Comparison of ENCODE assay signal across 8 cellular contexts in genomic region chr20:34710568-34710839, GRCh38. TPM values are rescaled to one million over a fixed set of nuclear protein-coding genes. Genes with fewer than 3 reads are reported as not detected.
DNase-seq lines count a peak whose midpoint lies in the region; ATAC-seq, FAIRE-seq and TF ChIP-seq lines count a peak whose summit lies in the region.
"Had no signal": no experiment of that assay in that cellular context is flagged by ENCODE, and none has a peak within 500 bp of the region (broad histone marks: within the 10 kb centered on the region; RNA-seq: fewer than 3 reads in every experiment).

No MANE protein-coding gene starts in this region.

- H3K27ac ChIP-seq in RWPE1 (peak overlapping the region; percentile 90), fibroblast of lung (ENCODE audit: insufficient read depth, low read length) (peak overlapping the region; percentile 17), pancreas (no peak overlapping the region)

- DNase-seq in GM12865 (ENCODE audit: low read depth) (no peak), RWPE1 (ENCODE audit: low spot score) (no peak), fibroblast of lung (ENCODE audit: low read depth in 2 of 2) (no peak), skeletal muscle cell (ENCODE audit: low read depth) (no peak), D341Med (ENCODE audit: low spot score) (no peak), pancreas (no peak)
- DNase-seq: dermis blood vessel endothelial cell had no signal

- POLR2A ChIA-PET in RWPE1 (lab: Yijun Ruan, JAX; ENCODE audit: low non-redundant PET) = no interaction called here

- FAIRE-seq in pancreas (lab: Jason Lieb, UNC) = no peak

- H3K4me2 ChIP-seq in fibroblast of lung (ENCODE audit: extremely low read depth, insufficient read depth, low read length) = peak overlapping the region; percentile 77

- no peaks in the 10 kb centered on the region for H3K27me3 ChIP-seq in fibroblast of lung (ENCODE audit: control insufficient read depth, insufficient read depth, low read length)
- H3K27me3 ChIP-seq in pancreas = no peaks in the 10 kb centered on the region

- H3K4me1 ChIP-seq in fibroblast of lung (ENCODE audit: control insufficient read depth, extremely low read depth, insufficient read depth, low read length) = peaks cover 23% of the 10 kb centered on the region
- peaks cover 0 to 3% (median 0%) of the 10 kb centered on the region in 3 donors for H3K4me1 ChIP-seq in pancreas

- TF ChIP-seq CTCF in GM12865 (IDR thresholded peaks at IDR 0.05; ENCODE audit: insufficient read depth, low read depth, low read length, missing control alignments) (no peak), RWPE1 (conservative IDR thresholded peaks at IDR 0.05; ENCODE audit: low read depth) (no peak), fibroblast of lung (conservative IDR thresholded peaks at IDR 0.05 in 1 of 2, IDR thresholded peaks at IDR 0.05 in 1 of 2; ENCODE audit: low read depth in 1 of 2, low read length in 2 of 2) (no peak), pancreas (IDR thresholded peaks at IDR 0.05) (no peak)

- H3K79me2 ChIP-seq in fibroblast of lung (ENCODE audit: control insufficient read depth, insufficient read depth, low read length) = peaks cover 1% of the 10 kb centered on the region

- CTCF ChIA-PET in RWPE1 (lab: Yijun Ruan, JAX) = interaction anchor here (0.7 to 1.1 kb wide), 4 partner anchors 9 to 515 kb away, joined by 3 to 4 read pairs (median 3); no protein-coding TSS in a partner anchor

- no peaks in the 10 kb centered on the region for H4K20me1 ChIP-seq in fibroblast of lung (ENCODE audit: control insufficient read depth, extremely low read depth, insufficient read depth, low read length)

- peaks cover 6% of the 10 kb centered on the region for H3K36me3 ChIP-seq in fibroblast of lung (ENCODE audit: control insufficient read depth, insufficient read depth, low read length)
- peaks cover 0 to 4% (median 0%) of the 10 kb centered on the region in 3 donors for H3K36me3 ChIP-seq in pancreas

- no peak overlapping the region for H2AFZ ChIP-seq in fibroblast of lung (ENCODE audit: low read length)

- peak overlapping the region; percentile 80 for H3K4me3 ChIP-seq in GM12865 (ENCODE audit: low read depth, low read length)
- peak overlapping the region; percentile 20 to 64 (median 53) for H3K4me3 ChIP-seq in fibroblast of lung (replicated peaks in 1 of 4; ENCODE audit: control extremely low read depth in 1 of 4, insufficient read depth in 1 of 4, low read depth in 3 of 4, low read length in 4 of 4)
- H3K4me3 ChIP-seq in skeletal muscle cell (ENCODE audit: low read depth, low read length) = peak overlapping the region; percentile 62
- H3K4me3 ChIP-seq in pancreas = peak overlapping the region in 2 of 4 donors; percentile 64 to 79

- intact Hi-C loops in pancreas (cut with DNase I) = no loop called here

- H3K9me3 ChIP-seq in fibroblast of lung (ENCODE audit: control insufficient read depth, insufficient read depth, low read depth, low read length) (no peaks in the 10 kb centered on the region), pancreas (no peaks in the 10 kb centered on the region)

- ATAC-seq in pancreas = no peak
- no peak for ATAC-seq in GM19455 (IDR thresholded peaks at IDR 0.05; ENCODE audit: unreplicated experiment)

- no peak overlapping the region for H3K9ac ChIP-seq in fibroblast of lung (ENCODE audit: insufficient read depth, low read length)

RNA-seq across cellular contexts. Expression of gene TP53INP2, which starts 6.4 kb away (rescaled TPM):
- total RNA-seq in fibroblast of lung = 2.3 and 6.4 TPM in 2 replicates
- polyA plus RNA-seq in fibroblast of lung = 9.8 and 10.0 TPM in 2 replicates
- polyA plus RNA-seq in fibroblast of lung (2012) = 20.7 and 28.5 TPM in 2 replicates
- polyA minus RNA-seq in fibroblast of lung (ENCODE audit: low replicate concordance) = 34.9 and 38.8 TPM in 2 replicates
- 1 to 10 TPM; 3.8 to 7.1 (median 4.6) TPM for total RNA-seq in pancreas
- polyA plus RNA-seq in pancreas = 1 to 10 TPM; 4.8 to 7.9 TPM

RNA-seq across cellular contexts. Expression of gene PIGU, which starts 33.6 kb away (rescaled TPM):
- total RNA-seq in fibroblast of lung = 4.9 and 6.4 TPM in 2 replicates
- polyA plus RNA-seq in fibroblast of lung = 42.6 and 47.5 TPM in 2 replicates
- polyA plus RNA-seq in fibroblast of lung (2012) = 17.7 and 20.7 TPM in 2 replicates
- polyA minus RNA-seq in fibroblast of lung (ENCODE audit: low replicate concordance) = 36.3 and 40.7 TPM in 2 replicates
- total RNA-seq in pancreas = 10 to 100 TPM in 1 of 6 donors, 1 to 10 TPM in 5; 4.1 to 11.3 (median 7.7) TPM
- 10 to 100 TPM; 12.2 to 20.4 TPM for polyA plus RNA-seq in pancreas

Comparison
In these comparisons a context has a peak if more than half of its experiments do, and no peak if none do; other contexts are left out.
1. H3K27ac ChIP-seq: peak in RWPE1 (single experiment) and fibroblast of lung (single experiment); none in pancreas (0 of 4).